ENCODE assay signal across 8 cellular contexts in genomic region chr1:55702064-55702463, GRCh38.
DNase-seq lines count a peak whose midpoint lies in the region; ATAC-seq and TF ChIP-seq lines count a peak whose summit lies in the region.

No MANE protein-coding gene starts in this region.

- H3K9me3 ChIP-seq in OCI-LY3 (ENCODE audit: insufficient read depth, low read length) = no peaks in the 10 kb centered on the region
- H3K9me3 ChIP-seq in testis = no peaks in the 10 kb centered on the region
- no peaks in the 10 kb centered on the region for H3K9me3 ChIP-seq in CD8-positive, alpha-beta memory T cell (ENCODE audit: low read length)

- H3K4me3 ChIP-seq in OCI-LY3 (ENCODE audit: low read length) = no peak overlapping the region
- H3K4me3 ChIP-seq in fibroblast of pulmonary artery (replicated peaks; ENCODE audit: low read depth, low read length) = no peak overlapping the region
- no peak overlapping the region for H3K4me3 ChIP-seq in testis
- H3K4me3 ChIP-seq in CD8-positive, alpha-beta memory T cell (ENCODE audit: low read length) = no peak overlapping the region

- no peaks in the 10 kb centered on the region for H3K36me3 Mint-ChIP-seq in CD8-positive, alpha-beta memory T cell

- H3K27me3 ChIP-seq in OCI-LY3 (ENCODE audit: low read depth, low read length) (no peaks in the 10 kb centered on the region), testis (no peaks in the 10 kb centered on the region)
- no peaks in the 10 kb centered on the region for H3K27me3 ChIP-seq in CD8-positive, alpha-beta memory T cell (ENCODE audit: insufficient read depth, low read length, poor library complexity, severe bottlenecking)

- no peak overlapping the region for H3K27ac Mint-ChIP-seq in CD8-positive, alpha-beta memory T cell

- WGBS in testis, 2 donors = 75 to 81% methylated on average over 1 of the region's 1 CpG

- POLR2A ChIA-PET in CD8-positive, alpha-beta memory T cell (lab: Charles Lee) = no interaction called here

- no peaks in the 10 kb centered on the region for H4K20me1 ChIP-seq in OCI-LY3 (ENCODE audit: insufficient read depth, low read length)

- intact Hi-C loops in testis (cut with DNase I; ENCODE audit: low total_unique reads) = no loop called here

- H3K4me1 ChIP-seq in OCI-LY3 (ENCODE audit: low read length) = no peaks in the 10 kb centered on the region
- peaks cover 9% of the 10 kb centered on the region for H3K4me1 ChIP-seq in testis
- H3K4me1 ChIP-seq in CD8-positive, alpha-beta memory T cell (ENCODE audit: insufficient read depth, low read length) = no peaks in the 10 kb centered on the region

- peaks cover 4 to 5% of the 10 kb centered on the region in 2 donors for H3K27me3 Mint-ChIP-seq in CD8-positive, alpha-beta memory T cell

- ATAC-seq in HG02973 (IDR thresholded peaks at IDR 0.05; ENCODE audit: unreplicated experiment) = peak; percentile 91

- TF ChIP-seq CTCF in OCI-LY3 (IDR thresholded peaks at IDR 0.05; ENCODE audit: low read depth, low read length) = peak; percentile 41
- peak; percentile 99 for TF ChIP-seq CTCF in fibroblast of pulmonary artery (IDR thresholded peaks at IDR 0.05; ENCODE audit: low read length, missing control alignments)
- peak; percentile 66 to 71 (median 67) for TF ChIP-seq CTCF in testis (IDR thresholded peaks at IDR 0.05)

- no peaks in the 10 kb centered on the region for H3K4me1 Mint-ChIP-seq in CD8-positive, alpha-beta memory T cell

- DNase-seq in NCI-H2171 treated with DMSO at 0.1 percent for 48 hours (lab: John Stamatoyannopoulos, UW) (peak; percentile 46), NCI-H2171 (lab: John Stamatoyannopoulos, UW) (no peak), fibroblast of pulmonary artery (ENCODE audit: low read depth) (peak; percentile 63), testis (no peak), NCI-H1930 (lab: John Stamatoyannopoulos, UW) (no peak)
- DNase-seq in CD8-positive, alpha-beta memory T cell = no peak

- peaks cover 0 to 3% (median 0%) of the 10 kb centered on the region in 5 donors for H3K9me3 Mint-ChIP-seq in CD8-positive, alpha-beta memory T cell

- no peak overlapping the region for H3K4me2 ChIP-seq in OCI-LY3 (ENCODE audit: low read length)

- no peak overlapping the region for H3K27ac ChIP-seq in OCI-LY3 (ENCODE audit: low read length)
- H3K27ac ChIP-seq in testis = no peak overlapping the region
- no peak overlapping the region for H3K27ac ChIP-seq in CD8-positive, alpha-beta memory T cell (ENCODE audit: low read depth, low read length)

- H3K4me3 Mint-ChIP-seq in CD8-positive, alpha-beta memory T cell = no peak overlapping the region

- CTCF ChIA-PET in CD8-positive, alpha-beta memory T cell (lab: Charles Lee) = no interaction called here

- no peaks in the 10 kb centered on the region for H3K36me3 ChIP-seq in OCI-LY3 (replicated peaks; ENCODE audit: low read depth, low read length)
- no peaks in the 10 kb centered on the region for H3K36me3 ChIP-seq in testis (ENCODE audit: low read depth, missing control alignments)
- H3K36me3 ChIP-seq in CD8-positive, alpha-beta memory T cell (ENCODE audit: insufficient read depth, low read length) = no peaks in the 10 kb centered on the region

- TF ChIP-seq POLR2A in testis (IDR thresholded peaks at IDR 0.05) = no peak

- H3K79me2 ChIP-seq in OCI-LY3 (ENCODE audit: low read length) = no peaks in the 10 kb centered on the region

- no peak overlapping the region for H2AFZ ChIP-seq in OCI-LY3 (ENCODE audit: low read depth, low read length)

- H3K9ac ChIP-seq in OCI-LY3 (ENCODE audit: low read length) = no peak overlapping the region

Comparison
In these comparisons a context has a peak if more than half of its experiments do, and no peak if none do; other contexts are left out.
1. DNase-seq: peak in NCI-H2171 treated with DMSO at 0.1 percent for 48 hours (single experiment) and fibroblast of pulmonary artery (single experiment); none in NCI-H2171 (single experiment), testis (single experiment), CD8-positive, alpha-beta memory T cell (0 of 5) and NCI-H1930 (0 of 2).
2. CTCF ChIP-seq: peak in every context shown above with its lines; median percentile 99 in fibroblast of pulmonary artery; 67 in testis; 41 in OCI-LY3.